ENCODE assay signal across 27 cellular contexts in the genomic region with DNA sequence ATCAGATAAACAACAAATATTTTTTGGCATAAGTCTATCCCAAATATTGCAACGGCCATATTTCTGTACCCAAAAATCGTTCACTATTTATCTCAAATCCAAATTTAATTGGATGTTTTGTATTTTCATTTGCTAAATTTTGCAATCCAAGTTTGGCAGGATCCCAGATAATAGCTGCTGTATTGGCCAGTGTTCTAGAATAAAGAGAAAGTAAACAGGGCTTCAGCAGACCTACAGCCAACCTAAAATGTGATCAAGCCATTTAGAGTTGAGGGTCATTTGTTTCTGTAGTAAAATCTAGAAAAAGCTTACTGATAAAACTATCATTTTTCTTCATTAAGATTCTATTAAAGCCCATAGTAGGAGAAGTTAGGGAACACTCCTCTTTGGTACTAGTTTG.
"Had no signal": no experiment of that assay in that cellular context is flagged by ENCODE, and none has a peak within 500 bp of the region (broad histone marks: within the 10 kb centered on the region; RNA-seq: fewer than 3 reads in every experiment).

No MANE protein-coding gene starts in this region.

- H3K4me2 ChIP-seq: KMS-11 had no signal

- ATAC-seq: activated CD8-positive, alpha-beta T cell treated with anti-CD3 and anti-CD28 coated beads, Interleukin-2, amount 10 ng/mL, durations not matched to agents 7 days and 5 days; T-helper 17 cell; WTC11 had no signal

- H3K4me3 ChIP-seq: cardiac muscle cell, MG63, Peyer's patch had no signal

- H3K9me3 ChIP-seq: MG63, Peyer's patch had no signal

- H3K9ac ChIP-seq: KMS-11 had no signal

- H3K27me3 ChIP-seq: cardiac muscle cell, MG63, Peyer's patch had no signal

- H3K27ac ChIP-seq: cardiac muscle cell, KMS-11, Peyer's patch, RWPE1 had no signal

- H3K4me1 ChIP-seq: Peyer's patch had no signal

- H3K36me3 ChIP-seq: cardiac muscle cell, MG63, Peyer's patch had no signal

- DNase-seq: activated CD4-positive, alpha-beta T cell treated with anti-CD3 and anti-CD28 coated beads for 48 hours; activated CD4-positive, alpha-beta T cell treated with anti-CD3 and anti-CD28 coated beads, Interleukin-2, amount 50 U/mL, for 4 hours; activated CD4-positive, CD25-positive, alpha-beta regulatory T cell treated with anti-CD3 and anti-CD28 coated beads, Interleukin-2, amount 50 U/mL, for 72 hours; activated CD8-positive, alpha-beta T cell treated with anti-CD3 and anti-CD28 coated beads, Interleukin-2, amount 10 ng/mL, durations not matched to agents 7 days and 5 days; activated effector memory CD4-positive, alpha-beta T cell treated with Interleukin-2 at 50 U/mL for 16 hours; activated naive CD4-positive, alpha-beta T cell; activated T-cell treated with anti-CD3 and anti-CD28 coated beads, Interleukin-2, amount 50 U/mL, for 24 hours; amniotic stem cell; MG63; MV-4-11; NCI-H1092 treated with DMSO at 0.1 percent for 48 hours; NCI-H1417 treated with DMSO at 0.1 percent for 48 hours; NCI-H1694; NCI-H2029; NCI-H2107; NCI-H2171 treated with DMSO at 0.1 percent for 48 hours; NCI-H226; NCI-H526 treated with DMSO at 0.1 percent for 48 hours; NCI-H82; Peyer's patch; SHP77; T-helper 17 cell; T-helper 9 cell had no signal
